8 cellular contexts compared by ENCODE assay signal in the genomic region with DNA sequence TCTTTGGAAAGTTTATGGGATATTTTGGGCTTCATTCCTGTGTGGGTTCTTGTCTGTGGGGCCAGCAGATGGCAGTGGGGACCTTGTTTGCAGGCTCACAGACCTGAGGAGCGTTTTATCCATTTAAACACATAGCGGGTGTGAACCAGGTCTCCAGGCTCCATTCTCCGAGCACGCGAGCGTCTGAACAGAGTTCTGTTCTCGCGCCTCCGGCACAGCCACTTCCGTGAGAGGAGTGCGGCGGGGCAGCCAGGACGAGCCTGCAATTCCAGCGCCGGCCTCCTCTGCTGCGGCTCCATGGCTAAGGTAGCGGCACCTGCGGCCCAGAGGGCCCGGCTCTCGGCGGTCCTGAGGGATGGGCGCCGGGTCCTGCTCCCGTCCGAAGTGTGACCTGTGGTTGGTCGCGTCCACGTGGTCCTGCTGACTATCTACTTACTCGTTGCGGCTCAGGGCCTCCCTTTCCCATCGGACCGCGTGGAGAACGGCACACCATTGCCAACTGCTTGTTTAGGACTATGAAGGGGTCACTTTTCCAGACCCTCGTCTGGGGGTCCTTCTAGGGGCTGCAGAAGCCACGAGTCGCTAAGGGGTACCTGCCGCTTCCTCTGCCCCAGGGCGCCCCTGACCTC. TPM values are rescaled to one million over a fixed set of nuclear protein-coding genes. Genes with fewer than 3 reads are reported as not detected.
DNase-seq lines count a peak whose midpoint lies in the region; ATAC-seq lines count a peak whose summit lies in the region.

No MANE protein-coding gene starts in this region.

- H3K27me3 Mint-ChIP-seq in natural killer cell treated with Interleukin-12 subunit alpha and Interleukin-12 subunit beta and Interleukin-15 and Interleukin-18, amount 100 ng/mL, for 72 hours, result peaks cover 10 to 16% of the 10 kb centered on the region in 2 donors

- peak overlapping the region; percentile 90 for H3K27ac ChIP-seq in duodenal mucosa (ENCODE audit: low read depth, low read length)

- no peaks in the 10 kb centered on the region for H3K36me3 ChIP-seq in duodenal mucosa (ENCODE audit: control insufficient read depth in 1 of 2, insufficient read depth in 2 of 2, low read length in 2 of 2)

- H3K9me3 Mint-ChIP-seq in natural killer cell treated with Interleukin-12 subunit alpha and Interleukin-12 subunit beta and Interleukin-15 and Interleukin-18, amount 100 ng/mL, for 72 hours, result no peaks in the 10 kb centered on the region

- H3K4me1 Mint-ChIP-seq in natural killer cell treated with Interleukin-12 subunit alpha and Interleukin-12 subunit beta and Interleukin-15 and Interleukin-18, amount 100 ng/mL, for 72 hours (ENCODE audit: low read depth in 2 of 2), result peaks cover 5 to 8% of the 10 kb centered on the region in 2 donors

- no peak overlapping the region for H3K27ac Mint-ChIP-seq in natural killer cell treated with Interleukin-12 subunit alpha and Interleukin-12 subunit beta and Interleukin-15 and Interleukin-18, amount 100 ng/mL, for 72 hours

- ATAC-seq in natural killer cell treated with Interleukin-12 subunit alpha and Interleukin-12 subunit beta and Interleukin-15 and Interleukin-18, amount 100 ng/mL, for 72 hours, result peak in 1 of 2 donors; percentile 8
- no peak for ATAC-seq in HG02763 (IDR thresholded peaks at IDR 0.05; ENCODE audit: unreplicated experiment)

- H3K4me3 Mint-ChIP-seq in natural killer cell treated with Interleukin-12 subunit alpha and Interleukin-12 subunit beta and Interleukin-15 and Interleukin-18, amount 100 ng/mL, for 72 hours, result peak overlapping the region; percentile 60

- H3K36me3 Mint-ChIP-seq in natural killer cell treated with Interleukin-12 subunit alpha and Interleukin-12 subunit beta and Interleukin-15 and Interleukin-18, amount 100 ng/mL, for 72 hours, result no peaks in the 10 kb centered on the region

- peaks cover 8 to 9% of the 10 kb centered on the region in 2 donors for H3K27me3 ChIP-seq in duodenal mucosa (ENCODE audit: control insufficient read depth in 1 of 2, insufficient read depth in 2 of 2, low read length in 2 of 2)

- peak; percentile 55 for DNase-seq in EH (ENCODE audit: low read depth)
- DNase-seq in NCI-H526 treated with DMSO at 0.1 percent for 48 hours (lab: John Stamatoyannopoulos, UW), result peak; percentile 16
- DNase-seq in natural killer cell treated with Interleukin-12 subunit alpha and Interleukin-12 subunit beta and Interleukin-15 and Interleukin-18, amount 100 ng/mL, for 72 hours (ENCODE audit: low spot score), result no peak
- no peak for DNase-seq in AG08396 (ENCODE audit: low spot score)
- no peak for DNase-seq in OCI-M1 (lab: John Stamatoyannopoulos, UW)
- DNase-seq in NCI-H82 treated with DMSO at 0.1 percent for 48 hours (lab: John Stamatoyannopoulos, UW; ENCODE audit: unreplicated experiment), result no peak

- H3K4me1 ChIP-seq in duodenal mucosa (ENCODE audit: control insufficient read depth in 1 of 2, insufficient read depth in 2 of 2, low read length in 2 of 2), result peaks cover 25 to 43% of the 10 kb centered on the region in 2 donors

- H3K4me3 ChIP-seq in duodenal mucosa (ENCODE audit: low read depth in 1 of 2, low read length in 2 of 2), result peak overlapping the region in 1 of 2 donors; percentile 15

- peak overlapping the region; percentile 6 to 57 for H3K9ac ChIP-seq in duodenal mucosa (ENCODE audit: low read depth in 1 of 2, low read length in 2 of 2)

- H3K9me3 ChIP-seq in duodenal mucosa (ENCODE audit: control insufficient read depth in 1 of 2, low read length in 2 of 2), result no peaks in the 10 kb centered on the region

RNA-seq across cellular contexts. Expression of gene NRARP, which starts 7.3 kb away (rescaled TPM):
- 1 to 10 TPM in 1 of 2 donors, under 1 TPM in 1; 0.88 to 2.6 TPM for total RNA-seq in natural killer cell treated with Interleukin-12 subunit alpha and Interleukin-12 subunit beta and Interleukin-15 and Interleukin-18, amount 100 ng/mL, for 72 hours

RNA-seq across cellular contexts. Expression of gene TOR4A, which starts 17.3 kb away (rescaled TPM):
- 10 to 100 TPM; 31.1 to 38.4 TPM for total RNA-seq in natural killer cell treated with Interleukin-12 subunit alpha and Interleukin-12 subunit beta and Interleukin-15 and Interleukin-18, amount 100 ng/mL, for 72 hours

RNA-seq across cellular contexts. Expression of gene NELFB, which starts 39.7 kb away (rescaled TPM):
- total RNA-seq in natural killer cell treated with Interleukin-12 subunit alpha and Interleukin-12 subunit beta and Interleukin-15 and Interleukin-18, amount 100 ng/mL, for 72 hours, result 10 to 100 TPM; 58.8 to 90.3 TPM

RNA-seq across cellular contexts. Expression of gene STPG3, which starts 43.7 kb away (rescaled TPM):
- total RNA-seq in natural killer cell treated with Interleukin-12 subunit alpha and Interleukin-12 subunit beta and Interleukin-15 and Interleukin-18, amount 100 ng/mL, for 72 hours, result not detected

RNA-seq across cellular contexts. Expression of gene TUBB4B, which starts 53.7 kb away (rescaled TPM):
- total RNA-seq in natural killer cell treated with Interleukin-12 subunit alpha and Interleukin-12 subunit beta and Interleukin-15 and Interleukin-18, amount 100 ng/mL, for 72 hours, result 100 to 1,000 TPM; 332 to 432 TPM

Comparison
In these comparisons a context has a peak if more than half of its experiments do, and no peak if none do; other contexts are left out.
1. DNase-seq: peak in EH (single experiment) and NCI-H526 treated with DMSO at 0.1 percent for 48 hours (single experiment); none in natural killer cell treated with Interleukin-12 subunit alpha and Interleukin-12 subunit beta and Interleukin-15 and Interleukin-18, amount 100 ng/mL, for 72 hours (single experiment), AG08396 (single experiment), OCI-M1 (single experiment) and NCI-H82 treated with DMSO at 0.1 percent for 48 hours (single experiment).